In the genomic region with DNA sequence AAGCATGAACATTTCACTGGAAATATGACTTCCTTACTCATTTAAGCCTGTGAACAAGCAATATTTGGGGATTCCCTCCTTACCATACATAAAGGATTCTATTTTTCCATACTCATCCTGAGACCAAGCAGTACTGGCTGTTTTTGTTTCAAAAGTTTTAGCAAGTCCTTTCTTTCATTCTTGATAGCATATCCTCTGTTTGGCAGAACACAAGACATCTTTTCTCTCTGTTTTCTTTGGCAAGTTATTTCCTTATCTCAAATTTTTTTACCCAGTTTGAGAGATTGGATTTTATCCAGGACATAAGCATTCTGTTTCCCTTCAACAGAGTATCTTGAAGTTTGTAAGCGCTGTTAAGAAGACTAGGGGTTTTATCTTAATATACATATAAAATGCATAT, we compare ENCODE assay signal across 1 cellular context.
TF ChIP-seq lines count a peak whose summit lies in the region.

No MANE protein-coding gene starts in this region.

TF ChIP-seq in GM23338, 12 proteins besides CTCF, POLR2A, EP300 and RAD21:
- TF ChIP-seq, protein P1, sequence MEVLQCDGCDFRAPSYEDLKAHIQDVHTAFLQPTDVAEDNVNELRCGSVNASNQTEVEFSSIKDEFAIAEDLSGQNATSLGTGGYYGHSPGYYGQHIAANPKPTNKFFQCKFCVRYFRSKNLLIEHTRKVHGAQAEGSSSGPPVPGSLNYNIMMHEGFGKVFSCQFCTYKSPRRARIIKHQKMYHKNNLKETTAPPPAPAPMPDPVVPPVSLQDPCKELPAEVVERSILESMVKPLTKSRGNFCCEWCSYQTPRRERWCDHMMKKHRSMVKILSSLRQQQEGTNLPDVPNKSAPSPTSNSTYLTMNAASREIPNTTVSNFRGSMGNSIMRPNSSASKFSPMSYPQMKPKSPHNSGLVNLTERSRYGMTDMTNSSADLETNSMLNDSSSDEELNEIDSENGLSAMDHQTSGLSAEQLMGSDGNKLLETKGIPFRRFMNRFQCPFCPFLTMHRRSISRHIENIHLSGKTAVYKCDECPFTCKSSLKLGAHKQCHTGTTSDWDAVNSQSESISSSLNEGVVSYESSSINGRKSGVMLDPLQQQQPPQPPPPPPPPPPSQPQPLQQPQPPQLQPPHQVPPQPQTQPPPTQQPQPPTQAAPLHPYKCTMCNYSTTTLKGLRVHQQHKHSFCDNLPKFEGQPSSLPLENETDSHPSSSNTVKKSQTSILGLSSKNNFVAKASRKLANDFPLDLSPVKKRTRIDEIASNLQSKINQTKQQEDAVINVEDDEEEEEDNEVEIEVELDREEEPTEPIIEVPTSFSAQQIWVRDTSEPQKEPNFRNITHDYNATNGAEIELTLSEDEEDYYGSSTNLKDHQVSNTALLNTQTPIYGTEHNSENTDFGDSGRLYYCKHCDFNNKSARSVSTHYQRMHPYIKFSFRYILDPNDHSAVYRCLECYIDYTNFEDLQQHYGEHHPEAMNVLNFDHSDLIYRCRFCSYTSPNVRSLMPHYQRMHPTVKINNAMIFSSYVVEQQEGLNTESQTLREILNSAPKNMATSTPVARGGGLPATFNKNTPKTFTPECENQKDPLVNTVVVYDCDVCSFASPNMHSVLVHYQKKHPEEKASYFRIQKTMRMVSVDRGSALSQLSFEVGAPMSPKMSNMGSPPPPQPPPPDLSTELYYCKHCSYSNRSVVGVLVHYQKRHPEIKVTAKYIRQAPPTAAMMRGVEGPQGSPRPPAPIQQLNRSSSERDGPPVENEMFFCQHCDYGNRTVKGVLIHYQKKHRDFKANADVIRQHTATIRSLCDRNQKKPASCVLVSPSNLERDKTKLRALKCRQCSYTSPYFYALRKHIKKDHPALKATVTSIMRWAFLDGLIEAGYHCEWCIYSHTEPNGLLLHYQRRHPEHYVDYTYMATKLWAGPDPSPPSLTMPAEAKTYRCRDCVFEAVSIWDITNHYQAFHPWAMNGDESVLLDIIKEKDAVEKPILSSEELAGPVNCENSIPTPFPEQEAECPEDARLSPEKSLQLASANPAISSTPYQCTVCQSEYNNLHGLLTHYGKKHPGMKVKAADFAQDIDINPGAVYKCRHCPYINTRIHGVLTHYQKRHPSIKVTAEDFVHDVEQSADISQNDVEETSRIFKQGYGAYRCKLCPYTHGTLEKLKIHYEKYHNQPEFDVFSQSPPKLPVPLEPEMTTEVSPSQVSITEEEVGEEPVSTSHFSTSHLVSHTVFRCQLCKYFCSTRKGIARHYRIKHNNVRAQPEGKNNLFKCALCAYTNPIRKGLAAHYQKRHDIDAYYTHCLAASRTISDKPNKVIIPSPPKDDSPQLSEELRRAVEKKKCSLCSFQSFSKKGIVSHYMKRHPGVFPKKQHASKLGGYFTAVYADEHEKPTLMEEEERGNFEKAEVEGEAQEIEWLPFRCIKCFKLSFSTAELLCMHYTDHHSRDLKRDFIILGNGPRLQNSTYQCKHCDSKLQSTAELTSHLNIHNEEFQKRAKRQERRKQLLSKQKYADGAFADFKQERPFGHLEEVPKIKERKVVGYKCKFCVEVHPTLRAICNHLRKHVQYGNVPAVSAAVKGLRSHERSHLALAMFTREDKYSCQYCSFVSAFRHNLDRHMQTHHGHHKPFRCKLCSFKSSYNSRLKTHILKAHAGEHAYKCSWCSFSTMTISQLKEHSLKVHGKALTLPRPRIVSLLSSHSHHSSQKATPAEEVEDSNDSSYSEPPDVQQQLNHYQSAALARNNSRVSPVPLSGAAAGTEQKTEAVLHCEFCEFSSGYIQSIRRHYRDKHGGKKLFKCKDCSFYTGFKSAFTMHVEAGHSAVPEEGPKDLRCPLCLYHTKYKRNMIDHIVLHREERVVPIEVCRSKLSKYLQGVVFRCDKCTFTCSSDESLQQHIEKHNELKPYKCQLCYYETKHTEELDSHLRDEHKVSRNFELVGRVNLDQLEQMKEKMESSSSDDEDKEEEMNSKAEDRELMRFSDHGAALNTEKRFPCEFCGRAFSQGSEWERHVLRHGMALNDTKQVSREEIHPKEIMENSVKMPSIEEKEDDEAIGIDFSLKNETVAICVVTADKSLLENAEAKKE (CRISPR knock-in tag; IDR thresholded peaks at IDR 0.05) = no peak
- TF ChIP-seq EZH2phosphoT487 (IDR thresholded peaks at IDR 0.05; ENCODE audit: unreplicated experiment) (no peak), JUNB (IDR thresholded peaks at IDR 0.05; ENCODE audit: unreplicated experiment) (no peak), ZNF331 (CRISPR knock-in tag; IDR thresholded peaks at IDR 0.05; ENCODE audit: low read depth) (no peak), REST (IDR thresholded peaks at IDR 0.05; ENCODE audit: unreplicated experiment) (no peak), NANOG (IDR thresholded peaks at IDR 0.05; ENCODE audit: borderline replicate concordance) (no peak), EZH2 (IDR thresholded peaks at IDR 0.05; ENCODE audit: low read depth, unreplicated experiment) (no peak), POLR2AphosphoS5 (IDR thresholded peaks at IDR 0.05; ENCODE audit: low read depth) (no peak), CREB1 (CRISPR knock-in tag; IDR thresholded peaks at IDR 0.05; ENCODE audit: low read depth) (no peak), ZNF114 (CRISPR knock-in tag; IDR thresholded peaks at IDR 0.05) (no peak)
- TF ChIP-seq, protein P2, sequence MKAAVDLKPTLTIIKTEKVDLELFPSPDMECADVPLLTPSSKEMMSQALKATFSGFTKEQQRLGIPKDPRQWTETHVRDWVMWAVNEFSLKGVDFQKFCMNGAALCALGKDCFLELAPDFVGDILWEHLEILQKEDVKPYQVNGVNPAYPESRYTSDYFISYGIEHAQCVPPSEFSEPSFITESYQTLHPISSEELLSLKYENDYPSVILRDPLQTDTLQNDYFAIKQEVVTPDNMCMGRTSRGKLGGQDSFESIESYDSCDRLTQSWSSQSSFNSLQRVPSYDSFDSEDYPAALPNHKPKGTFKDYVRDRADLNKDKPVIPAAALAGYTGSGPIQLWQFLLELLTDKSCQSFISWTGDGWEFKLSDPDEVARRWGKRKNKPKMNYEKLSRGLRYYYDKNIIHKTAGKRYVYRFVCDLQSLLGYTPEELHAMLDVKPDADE (IDR thresholded peaks at IDR 0.05) = no peak
